15 cellular contexts compared by ENCODE assay signal in the genomic region with DNA sequence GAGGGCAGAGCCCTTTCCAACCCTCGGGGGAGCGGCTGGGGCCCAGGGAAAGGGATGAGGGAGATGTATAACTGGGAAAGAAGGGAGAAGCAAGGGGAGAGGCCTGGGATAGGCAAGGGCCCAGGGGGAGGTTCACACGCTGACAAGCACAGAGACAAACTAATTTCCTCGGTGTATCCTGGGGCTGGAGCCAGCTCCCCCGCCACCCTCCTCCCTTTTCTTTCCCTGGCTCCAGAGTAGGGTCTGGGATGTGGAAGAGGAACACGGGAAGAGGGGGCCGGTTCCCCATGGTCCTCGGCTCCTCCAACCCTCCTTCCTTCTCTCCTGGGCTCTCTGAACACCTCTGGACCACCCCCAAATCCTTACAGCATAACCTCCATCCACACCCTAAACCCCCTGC. TPM values are rescaled to one million over a fixed set of nuclear protein-coding genes. Genes with fewer than 3 reads are reported as not detected.
DNase-seq lines count a peak whose midpoint lies in the region; ATAC-seq, FAIRE-seq and TF ChIP-seq lines count a peak whose summit lies in the region.
"Had no signal": no experiment of that assay in that cellular context is flagged by ENCODE, and none has a peak within 500 bp of the region (broad histone marks: within the 10 kb centered on the region; RNA-seq: fewer than 3 reads in every experiment).

No MANE protein-coding gene starts in this region.

- H3K4me3 Mint-ChIP-seq in activated T-helper 1 cell treated with anti-CD3 and anti-CD28 coated beads, Interleukin-12 subunit alpha, Interleukin-12 subunit beta, Interleukin-2, Interleukin-4 antibody, amounts not matched to agents 30 ng/mL and 10 ng/mL and 1 ng/mL, durations not matched to agents 14 hours and 24 hours and 36 hours, result no peak overlapping the region
- H3K4me3 Mint-ChIP-seq: activated CD4-positive, alpha-beta memory T cell treated with anti-CD3 and anti-CD28 coated beads for 36 hours had no signal

- no peak for TF ChIP-seq EP300 in A549 (IDR thresholded peaks at IDR 0.05)

- no peak overlapping the region for H3K4me3 ChIP-seq in A549
- peak overlapping the region; percentile 10 for H3K4me3 ChIP-seq in rectal smooth muscle tissue (ENCODE audit: low read length)
- no peak overlapping the region for H3K4me3 ChIP-seq in lower leg skin (ENCODE audit: low read depth, poor library complexity, severe bottlenecking)
- H3K4me3 ChIP-seq: mucosa of descending colon, right lobe of liver had no signal

- TF ChIP-seq CTCF in A549 (IDR thresholded peaks at IDR 0.05) (no peak), RWPE1 (conservative IDR thresholded peaks at IDR 0.05; ENCODE audit: low read depth) (no peak), lower leg skin (IDR thresholded peaks at IDR 0.05) (no peak)

- H3K4me1 ChIP-seq in A549, result peaks cover 86% of the 10 kb centered on the region
- peaks cover 48% of the 10 kb centered on the region for H3K4me1 ChIP-seq in rectal smooth muscle tissue (ENCODE audit: control insufficient read depth, insufficient read depth, low read length)
- H3K4me1 ChIP-seq: right lobe of liver had no signal

- intact Hi-C loops in left cardiac atrium (cut with DNase I) (no loop called here), lower leg skin (cut with DNase I; ENCODE audit: low total_unique reads) (no loop called here)
- intact Hi-C loops in activated T-helper 1 cell treated with anti-CD3 and anti-CD28 coated beads, Interleukin-12 subunit alpha, Interleukin-12 subunit beta, Interleukin-2, Interleukin-4 antibody, amounts not matched to agents 30 ng/mL and 10 ng/mL and 1 ng/mL, durations not matched to agents 14 hours and 24 hours and 36 hours (cut with micrococcal nuclease), result no loop called here

- H3K27ac ChIP-seq in A549 (peak overlapping the region; percentile 95 to 100), RWPE1 (peak overlapping the region; percentile 66), rectal smooth muscle tissue (ENCODE audit: low read depth, low read length) (peak overlapping the region; percentile 91)
- H3K27ac ChIP-seq: right lobe of liver had no signal

- TF ChIP-seq RAD21 in A549 (conservative IDR thresholded peaks at IDR 0.05 in 1 of 2, IDR thresholded peaks at IDR 0.05 in 1 of 2), result no peak

- POLR2A ChIA-PET in A549 (lab: Yijun Ruan, JAX) (no interaction called here), RWPE1 (lab: Yijun Ruan, JAX; ENCODE audit: low non-redundant PET) (no interaction called here)

- 69% methylated on average over 8 of the region's 8 CpGs for WGBS in A549 (ENCODE audit: missing lambda C conversion rate)
- WGBS in lower leg skin, 2 donors, result 17 to 19% methylated on average over 8 of the region's 8 CpGs

- H3K9ac ChIP-seq in rectal smooth muscle tissue (ENCODE audit: low read length), result no peak overlapping the region

- no peaks in the 10 kb centered on the region for H3K27me3 ChIP-seq in rectal smooth muscle tissue (ENCODE audit: control insufficient read depth, insufficient read depth, low read length)
- H3K27me3 ChIP-seq: right lobe of liver had no signal

- no peaks in the 10 kb centered on the region for H3K9me3 Mint-ChIP-seq in activated T-helper 1 cell treated with anti-CD3 and anti-CD28 coated beads, Interleukin-12 subunit alpha, Interleukin-12 subunit beta, Interleukin-2, Interleukin-4 antibody, amounts not matched to agents 30 ng/mL and 10 ng/mL and 1 ng/mL, durations not matched to agents 14 hours and 24 hours and 36 hours
- H3K9me3 Mint-ChIP-seq: activated CD4-positive, alpha-beta memory T cell treated with anti-CD3 and anti-CD28 coated beads for 36 hours had no signal

- peaks cover 52% of the 10 kb centered on the region for H3K27me3 Mint-ChIP-seq in activated T-helper 1 cell treated with anti-CD3 and anti-CD28 coated beads, Interleukin-12 subunit alpha, Interleukin-12 subunit beta, Interleukin-2, Interleukin-4 antibody, amounts not matched to agents 30 ng/mL and 10 ng/mL and 1 ng/mL, durations not matched to agents 14 hours and 24 hours and 36 hours (ENCODE audit: insufficient read depth)
- H3K27me3 Mint-ChIP-seq: activated CD4-positive, alpha-beta memory T cell treated with anti-CD3 and anti-CD28 coated beads for 36 hours had no signal

- no peaks in the 10 kb centered on the region for H3K36me3 Mint-ChIP-seq in activated T-helper 1 cell treated with anti-CD3 and anti-CD28 coated beads, Interleukin-12 subunit alpha, Interleukin-12 subunit beta, Interleukin-2, Interleukin-4 antibody, amounts not matched to agents 30 ng/mL and 10 ng/mL and 1 ng/mL, durations not matched to agents 14 hours and 24 hours and 36 hours (ENCODE audit: low read depth)
- H3K36me3 Mint-ChIP-seq: activated CD4-positive, alpha-beta memory T cell treated with anti-CD3 and anti-CD28 coated beads for 36 hours had no signal

- peak overlapping the region; percentile 95 for H3K4me2 ChIP-seq in A549

- H3K27ac Mint-ChIP-seq in activated T-helper 1 cell treated with anti-CD3 and anti-CD28 coated beads, Interleukin-12 subunit alpha, Interleukin-12 subunit beta, Interleukin-2, Interleukin-4 antibody, amounts not matched to agents 30 ng/mL and 10 ng/mL and 1 ng/mL, durations not matched to agents 14 hours and 24 hours and 36 hours, result no peak overlapping the region
- H3K27ac Mint-ChIP-seq: activated CD4-positive, alpha-beta memory T cell treated with anti-CD3 and anti-CD28 coated beads for 36 hours had no signal

- DNase-seq in A549 (ENCODE audit: low read depth in 1 of 2, low spot score in 1 of 2) (no peak), RWPE1 (ENCODE audit: low spot score) (no peak), left cardiac atrium (no peak), lower leg skin (ENCODE audit: low spot score in 2 of 2) (no peak), H54 (ENCODE audit: insufficient read length, low spot score) (no peak)
- no peak for DNase-seq in activated T-helper 1 cell treated with anti-CD3 and anti-CD28 coated beads, Interleukin-12 subunit alpha, Interleukin-12 subunit beta, Interleukin-2, Interleukin-4 antibody, amounts not matched to agents 30 ng/mL and 10 ng/mL and 1 ng/mL, durations not matched to agents 14 hours and 24 hours and 36 hours (ENCODE audit: low spot score)
- DNase-seq: activated CD4-positive, alpha-beta memory T cell treated with anti-CD3 and anti-CD28 coated beads for 36 hours; activated effector memory CD4-positive, alpha-beta T cell treated with Interleukin-2 at 50 U/mL for 16 hours; NCI-H226; right lobe of liver had no signal

- no peak for FAIRE-seq in A549 (lab: Jason Lieb, UNC)
- no peak for FAIRE-seq in H54 (lab: Jason Lieb, UNC)

- peaks cover 2% of the 10 kb centered on the region for H3K36me3 ChIP-seq in rectal smooth muscle tissue (ENCODE audit: control insufficient read depth, insufficient read depth, low read length)
- H3K36me3 ChIP-seq: right lobe of liver had no signal

- CTCF ChIA-PET in A549 (lab: Yijun Ruan, JAX), result interaction anchor here (20.0 to 46.2 kb wide), 2 partner anchors 8 to 16 kb away, joined by 1913 read pairs; partner anchors contain the start of genes CLCF1, POLD4, PPP1CA and RAD9A
- CTCF ChIA-PET in RWPE1 (lab: Yijun Ruan, JAX), result interaction anchor here (1.6 to 1.7 kb wide), 2 partner anchors 10 to 16 kb away, joined by 4 to 5 read pairs; no protein-coding TSS in a partner anchor

- H3K9me3 ChIP-seq in A549, result no peaks in the 10 kb centered on the region
- H3K9me3 ChIP-seq: mucosa of descending colon, right lobe of liver had no signal

- peaks cover 18% of the 10 kb centered on the region for H3K4me1 Mint-ChIP-seq in activated T-helper 1 cell treated with anti-CD3 and anti-CD28 coated beads, Interleukin-12 subunit alpha, Interleukin-12 subunit beta, Interleukin-2, Interleukin-4 antibody, amounts not matched to agents 30 ng/mL and 10 ng/mL and 1 ng/mL, durations not matched to agents 14 hours and 24 hours and 36 hours (ENCODE audit: low read depth)

- TF ChIP-seq POLR2A in A549 (IDR thresholded peaks at IDR 0.05; ENCODE audit: low read length) (no peak), lower leg skin (IDR thresholded peaks at IDR 0.05) (no peak), H54 (IDR thresholded peaks at IDR 0.05; ENCODE audit: low read depth, low read length) (no peak)

- peak in 1 of 2 experiments; percentile 2; a peak in 2 of 6 replicates for ATAC-seq in A549
- peak; percentile 56 to 62 for ATAC-seq in left cardiac atrium
- no peak for ATAC-seq in GM21367 (IDR thresholded peaks at IDR 0.05; ENCODE audit: unreplicated experiment)
- ATAC-seq: esophagus mucosa, right lobe of liver had no signal

RNA-seq across cellular contexts. Expression of gene CLCF1, which starts 6.9 kb away (rescaled TPM):
- 23.9 and 25.8 TPM in 2 replicates for polyA plus RNA-seq in A549 (2011; rRNA removed)
- 75.7 and 103 TPM in 2 replicates for polyA plus RNA-seq in A549 (2012; cell fraction: cytosol; rRNA removed)
- polyA plus RNA-seq in A549 (2012; cell fraction: nucleus; rRNA removed), result 204 and 212 TPM in 2 replicates
- polyA plus RNA-seq in A549 (2017; fragmentation: RNase III; extraction: RNeasy Plus Mini Kit Qiagen cat#74134 plus additional on column Dnase treatment), result 31.0 to 37.1 TPM (median 36.0 TPM) in 3 replicates
- 14.6 and 17.5 TPM in 2 replicates for polyA minus RNA-seq in A549 (2011; rRNA and poly(A)+ RNA removed)
- total RNA-seq in left cardiac atrium, result 1 to 10 TPM; 1.1 to 4.6 TPM
- 1 to 10 TPM; 2.2 to 3.3 (median 2.5) TPM for total RNA-seq in lower leg skin
- 0.64 and 0.73 TPM in 2 replicates for total RNA-seq in activated T-helper 1 cell treated with anti-CD3 and anti-CD28 coated beads, Interleukin-12 subunit alpha, Interleukin-12 subunit beta, Interleukin-2, Interleukin-4 antibody, amounts not matched to agents 30 ng/mL and 10 ng/mL and 1 ng/mL, durations not matched to agents 14 hours and 24 hours and 36 hours

RNA-seq across cellular contexts. Expression of gene POLD4, which starts 13.2 kb away (rescaled TPM):
- polyA plus RNA-seq in A549 (2011; rRNA removed) (140 and 157 TPM in 2 replicates), A549 (2017; fragmentation: RNase III; extraction: RNeasy Plus Mini Kit Qiagen cat#74134 plus additional on column Dnase treatment) (131 to 159 TPM (median 148 TPM) in 3 replicates)
- polyA plus RNA-seq in A549 (2012; cell fraction: cytosol; rRNA removed), result 213 and 248 TPM in 2 replicates
- 283 and 303 TPM in 2 replicates for polyA plus RNA-seq in A549 (2012; cell fraction: nucleus; rRNA removed)
- polyA minus RNA-seq in A549 (2011; rRNA and poly(A)+ RNA removed), result 45.2 and 61.1 TPM in 2 replicates
- total RNA-seq in left cardiac atrium (10 to 100 TPM; 54.5 to 59.3 TPM), lower leg skin (100 to 1,000 TPM in 1 of 4 donors, 10 to 100 TPM in 3; 82.3 to 126 (median 86.4) TPM)
- total RNA-seq in activated T-helper 1 cell treated with anti-CD3 and anti-CD28 coated beads, Interleukin-12 subunit alpha, Interleukin-12 subunit beta, Interleukin-2, Interleukin-4 antibody, amounts not matched to agents 30 ng/mL and 10 ng/mL and 1 ng/mL, durations not matched to agents 14 hours and 24 hours and 36 hours, result 36.7 and 39.8 TPM in 2 replicates

RNA-seq across cellular contexts. Expression of gene RAD9A, which starts 25.2 kb away (rescaled TPM):
- polyA plus RNA-seq in A549 (2011; rRNA removed) (19.0 and 19.6 TPM in 2 replicates), A549 (2017; fragmentation: RNase III; extraction: RNeasy Plus Mini Kit Qiagen cat#74134 plus additional on column Dnase treatment) (41.6 to 43.7 TPM (median 43.0 TPM) in 3 replicates)
- 56.6 and 74.8 TPM in 2 replicates for polyA plus RNA-seq in A549 (2012; cell fraction: cytosol; rRNA removed)
- 286 and 297 TPM in 2 replicates for polyA plus RNA-seq in A549 (2012; cell fraction: nucleus; rRNA removed)
- polyA minus RNA-seq in A549 (2011; rRNA and poly(A)+ RNA removed), result 12.8 and 14.6 TPM in 2 replicates
- total RNA-seq in left cardiac atrium (1 to 10 TPM; 6.2 to 9.0 TPM), lower leg skin (10 to 100 TPM; 24.9 to 28.5 (median 27.2) TPM)
- total RNA-seq in activated T-helper 1 cell treated with anti-CD3 and anti-CD28 coated beads, Interleukin-12 subunit alpha, Interleukin-12 subunit beta, Interleukin-2, Interleukin-4 antibody, amounts not matched to agents 30 ng/mL and 10 ng/mL and 1 ng/mL, durations not matched to agents 14 hours and 24 hours and 36 hours, result 30.7 and 31.6 TPM in 2 replicates

RNA-seq across cellular contexts. Expression of gene PPP1CA, which starts 35.1 kb away (rescaled TPM):
- polyA plus RNA-seq in A549 (2011; rRNA removed) (174 and 178 TPM in 2 replicates), A549 (2017; fragmentation: RNase III; extraction: RNeasy Plus Mini Kit Qiagen cat#74134 plus additional on column Dnase treatment) (200 to 208 TPM (median 205 TPM) in 3 replicates)
- 405 and 423 TPM in 2 replicates for polyA plus RNA-seq in A549 (2012; cell fraction: cytosol; rRNA removed)
- polyA plus RNA-seq in A549 (2012; cell fraction: nucleus; rRNA removed), result 324 and 334 TPM in 2 replicates
- polyA minus RNA-seq in A549 (2011; rRNA and poly(A)+ RNA removed), result 239 and 243 TPM in 2 replicates
- total RNA-seq in left cardiac atrium (10 to 100 TPM; 86.7 to 94.1 TPM), lower leg skin (100 to 1,000 TPM; 101 to 160 (median 143) TPM)
- 260 and 263 TPM in 2 replicates for total RNA-seq in activated T-helper 1 cell treated with anti-CD3 and anti-CD28 coated beads, Interleukin-12 subunit alpha, Interleukin-12 subunit beta, Interleukin-2, Interleukin-4 antibody, amounts not matched to agents 30 ng/mL and 10 ng/mL and 1 ng/mL, durations not matched to agents 14 hours and 24 hours and 36 hours

RNA-seq across cellular contexts. Expression of gene TBC1D10C, which starts 37.3 kb away (rescaled TPM):
- polyA plus RNA-seq in A549 (2011; rRNA removed), result not detected in 2 replicates
- 0.06 TPM in 1 of 2 replicates, not detected in the other for polyA plus RNA-seq in A549 (2012; cell fraction: cytosol; rRNA removed)
- 0.28 TPM in 1 of 2 replicates, not detected in the other for polyA plus RNA-seq in A549 (2012; cell fraction: nucleus; rRNA removed)
- 0.08 TPM in 1 of 3 replicates, not detected in the others for polyA plus RNA-seq in A549 (2017; fragmentation: RNase III; extraction: RNeasy Plus Mini Kit Qiagen cat#74134 plus additional on column Dnase treatment)
- not detected in 2 replicates for polyA minus RNA-seq in A549 (2011; rRNA and poly(A)+ RNA removed)
- 1 to 10 TPM; 2.4 to 2.8 TPM for total RNA-seq in left cardiac atrium
- total RNA-seq in lower leg skin, result 1 to 10 TPM in 2 of 4 donors, under 1 TPM in 2; 0.71 to 1.3 (median 0.97) TPM
- 131 and 135 TPM in 2 replicates for total RNA-seq in activated T-helper 1 cell treated with anti-CD3 and anti-CD28 coated beads, Interleukin-12 subunit alpha, Interleukin-12 subunit beta, Interleukin-2, Interleukin-4 antibody, amounts not matched to agents 30 ng/mL and 10 ng/mL and 1 ng/mL, durations not matched to agents 14 hours and 24 hours and 36 hours
- total RNA-seq: RPMI7951 had no signal
